In genomic region chr5:150496534-150496933, GRCh38 we compare ENCODE assay signal across 1 cellular context.
TF ChIP-seq lines count a peak whose summit lies in the region.

No MANE protein-coding gene starts in this region.

TF ChIP-seq in endothelial cell of umbilical vein, 7 proteins besides CTCF, POLR2A, EP300 and RAD21 (continued from another document):
- TF ChIP-seq JUN (IDR thresholded peaks at IDR 0.05; ENCODE audit: borderline replicate concordance, insufficient read depth, insufficient read length, low read depth) (no peak), MAX (IDR thresholded peaks at IDR 0.05; ENCODE audit: insufficient read depth, insufficient read length) (no peak), POLR2AphosphoS5 (IDR thresholded peaks at IDR 0.05; ENCODE audit: insufficient read depth, low read depth, low read length) (no peak)
